27 cellular contexts compared by ENCODE assay signal in genomic region chr14:87046960-87047359, GRCh38.
"Had no signal": no experiment of that assay in that cellular context is flagged by ENCODE, and none has a peak within 500 bp of the region (broad histone marks: within the 10 kb centered on the region; RNA-seq: fewer than 3 reads in every experiment).

No MANE protein-coding gene starts in this region.

- H3K27ac Mint-ChIP-seq: naive B cell; naive thymus-derived CD8-positive, alpha-beta T cell; natural killer cell treated with Interleukin-12 subunit alpha and Interleukin-12 subunit beta and Interleukin-15 and Interleukin-18, amount 100 ng/mL, for 72 hours; stimulated activated effector memory CD8-positive, alpha-beta T cell treated with anti-CD3 and anti-CD28 coated beads, Interleukin-12 subunit alpha, Interleukin-12 subunit beta, amount 100 ng/mL, for 72 hours; stimulated activated naive B cell treated with anti-CD40 and anti-IgM and Interleukin-4, amounts not matched to agents 10 μg/mL and 1 μg/mL and 100 μg/mL, for 72 hours; stimulated activated naive CD8-positive, alpha-beta T cell treated with anti-CD3 and anti-CD28 coated beads, Interleukin-15, amount 100 ng/mL, for 72 hours; type B pancreatic cell had no signal

- H3K9me3 Mint-ChIP-seq: neural crest cell, type B pancreatic cell had no signal

- H3K4me1 Mint-ChIP-seq: naive B cell; naive thymus-derived CD8-positive, alpha-beta T cell; stimulated activated effector memory CD8-positive, alpha-beta T cell treated with anti-CD3 and anti-CD28 coated beads, Interleukin-12 subunit alpha, Interleukin-12 subunit beta, amount 100 ng/mL, for 72 hours; stimulated activated naive B cell treated with anti-CD40 and anti-IgM and Interleukin-4, amounts not matched to agents 10 μg/mL and 1 μg/mL and 100 μg/mL, for 72 hours; stimulated activated naive CD8-positive, alpha-beta T cell treated with anti-CD3 and anti-CD28 coated beads, Interleukin-15, amount 100 ng/mL, for 72 hours had no signal

- H3K27me3 Mint-ChIP-seq: naive B cell; naive thymus-derived CD8-positive, alpha-beta T cell; natural killer cell treated with Interleukin-12 subunit alpha and Interleukin-12 subunit beta and Interleukin-15 and Interleukin-18, amount 100 ng/mL, for 72 hours; stimulated activated naive B cell treated with anti-CD40 and anti-IgM and Interleukin-4, amounts not matched to agents 10 μg/mL and 1 μg/mL and 100 μg/mL, for 72 hours; stimulated activated naive CD8-positive, alpha-beta T cell treated with anti-CD3 and anti-CD28 coated beads, Interleukin-15, amount 100 ng/mL, for 72 hours had no signal

- H3K27ac ChIP-seq: pancreas, prostate gland, right atrium auricular region, right lobe of liver, sigmoid colon, suprapubic skin, testis, tibial artery, transverse colon, upper lobe of right lung, uterus had no signal

- H3K36me3 ChIP-seq: pancreas, prostate gland, right atrium auricular region, right lobe of liver, sigmoid colon, suprapubic skin, tibial artery, transverse colon, upper lobe of right lung, uterus had no signal

- H3K4me1 ChIP-seq: pancreas, prostate gland, right atrium auricular region, right lobe of liver, testis, tibial artery, transverse colon, upper lobe of right lung, uterus had no signal

- H3K9me3 ChIP-seq: pancreas, prostate gland, right atrium auricular region, right lobe of liver, sigmoid colon, suprapubic skin, testis, tibial artery, transverse colon, upper lobe of right lung, uterus had no signal

- H3K4me3 ChIP-seq: pancreas, prostate gland, right atrium auricular region, right lobe of liver, sigmoid colon, suprapubic skin, testis, tibial artery, transverse colon, upper lobe of right lung, uterus had no signal

- H3K4me3 Mint-ChIP-seq: naive B cell; naive thymus-derived CD8-positive, alpha-beta T cell; natural killer cell treated with Interleukin-12 subunit alpha and Interleukin-12 subunit beta and Interleukin-15 and Interleukin-18, amount 100 ng/mL, for 72 hours; neural crest cell; stimulated activated effector memory CD8-positive, alpha-beta T cell treated with anti-CD3 and anti-CD28 coated beads, Interleukin-12 subunit alpha, Interleukin-12 subunit beta, amount 100 ng/mL, for 72 hours; stimulated activated naive B cell treated with anti-CD40 and anti-IgM and Interleukin-4, amounts not matched to agents 10 μg/mL and 1 μg/mL and 100 μg/mL, for 72 hours; stimulated activated naive CD8-positive, alpha-beta T cell treated with anti-CD3 and anti-CD28 coated beads, Interleukin-15, amount 100 ng/mL, for 72 hours; type B pancreatic cell had no signal

- DNase-seq: naive B cell; naive thymus-derived CD8-positive, alpha-beta T cell; pancreas; retina; right lobe of liver; sigmoid colon; small intestine; stimulated activated CD4-positive, alpha-beta T cell treated with anti-CD3 and anti-CD28 coated beads, Interleukin-15, amount 100 ng/mL, for 24 hours; stimulated activated CD4-positive, alpha-beta T cell treated with anti-CD3 and anti-CD28 coated beads, Interleukin-2, amount 100 ng/mL, for 24 hours; stimulated activated CD4-positive, alpha-beta T cell treated with anti-CD3 and anti-CD28 coated beads, Interleukin-2, amount 100 ng/mL, for 48 hours; stimulated activated CD4-positive, alpha-beta T cell treated with anti-CD3 and anti-CD28 coated beads, Interleukin-4, amount 100 ng/mL, for 24 hours; stimulated activated naive B cell treated with anti-CD40 and anti-IgM and Interleukin-4, amounts not matched to agents 10 μg/mL and 1 μg/mL and 100 μg/mL, for 72 hours; stimulated activated naive CD8-positive, alpha-beta T cell treated with anti-CD3 and anti-CD28 coated beads, Interleukin-15, amount 100 ng/mL, for 72 hours; stimulated activated naive CD8-positive, alpha-beta T cell treated with anti-CD3 and anti-CD28 coated beads, Interleukin-15, Interleukin-2, amounts not matched to agents 100 U/mL and 50 U/mL, for 24 hours; substantia nigra; testis; tibial artery; transverse colon; upper lobe of right lung; uterus had no signal

- H3K36me3 Mint-ChIP-seq: naive B cell; naive thymus-derived CD8-positive, alpha-beta T cell; natural killer cell treated with Interleukin-12 subunit alpha and Interleukin-12 subunit beta and Interleukin-15 and Interleukin-18, amount 100 ng/mL, for 72 hours; stimulated activated effector memory CD8-positive, alpha-beta T cell treated with anti-CD3 and anti-CD28 coated beads, Interleukin-12 subunit alpha, Interleukin-12 subunit beta, amount 100 ng/mL, for 72 hours; stimulated activated naive B cell treated with anti-CD40 and anti-IgM and Interleukin-4, amounts not matched to agents 10 μg/mL and 1 μg/mL and 100 μg/mL, for 72 hours; type B pancreatic cell had no signal

- H3K27me3 ChIP-seq: pancreas, right atrium auricular region, right lobe of liver, sigmoid colon, suprapubic skin, testis, tibial artery, transverse colon, upper lobe of right lung, uterus had no signal
